20 cellular contexts compared by ENCODE assay signal in the genomic region with DNA sequence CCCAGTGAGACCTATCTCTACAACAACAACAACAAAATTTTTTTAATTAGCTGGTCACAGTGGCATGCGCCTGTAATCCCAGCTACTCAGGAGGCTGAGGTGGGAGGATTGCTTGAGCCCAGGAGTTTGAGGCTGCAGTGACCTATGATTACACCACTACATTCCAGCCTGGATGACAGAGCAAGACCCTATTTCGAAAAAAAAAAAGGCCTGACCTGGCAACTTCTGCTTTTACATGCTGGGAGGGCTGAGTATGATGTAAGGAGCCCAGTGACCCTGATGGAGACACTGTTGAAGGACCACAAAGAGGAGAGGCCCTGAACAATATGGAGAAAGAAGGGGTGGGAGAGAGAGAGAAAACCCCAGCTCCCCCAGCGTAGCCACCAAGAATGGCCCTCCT.
"Had no signal": no experiment of that assay in that cellular context is flagged by ENCODE, and none has a peak within 500 bp of the region (broad histone marks: within the 10 kb centered on the region; RNA-seq: fewer than 3 reads in every experiment).

No MANE protein-coding gene starts in this region.

- H3K27me3 Mint-ChIP-seq: activated naive CD4-positive, alpha-beta T cell treated with anti-CD3 and anti-CD28 coated beads, Interleukin-2, amount 50 U/mL, for 24 hours; stimulated activated naive CD8-positive, alpha-beta T cell treated with anti-CD3 and anti-CD28 coated beads, Interleukin-15, Interleukin-2, amounts not matched to agents 100 ng/mL and 50 ng/mL, for 24 hours had no signal

- H3K9me3 ChIP-seq: esophagus muscularis mucosa, gastroesophageal sphincter, heart left ventricle, mucosa of descending colon, prostate gland, right atrium auricular region, suprapubic skin, transverse colon, vagina had no signal

- H3K9me3 Mint-ChIP-seq: activated naive CD4-positive, alpha-beta T cell treated with anti-CD3 and anti-CD28 coated beads, Interleukin-2, amount 50 U/mL, for 24 hours; naive B cell; stimulated activated naive CD8-positive, alpha-beta T cell treated with anti-CD3 and anti-CD28 coated beads, Interleukin-15, Interleukin-2, amounts not matched to agents 100 ng/mL and 50 ng/mL, for 24 hours had no signal

- H3K4me3 Mint-ChIP-seq: activated naive CD4-positive, alpha-beta T cell treated with anti-CD3 and anti-CD28 coated beads, Interleukin-2, amount 50 U/mL, for 24 hours; naive B cell; stimulated activated naive CD8-positive, alpha-beta T cell treated with anti-CD3 and anti-CD28 coated beads, Interleukin-15, Interleukin-2, amounts not matched to agents 100 ng/mL and 50 ng/mL, for 24 hours had no signal

- H3K4me1 Mint-ChIP-seq: activated naive CD4-positive, alpha-beta T cell treated with anti-CD3 and anti-CD28 coated beads, Interleukin-2, amount 50 U/mL, for 24 hours had no signal

- ATAC-seq: gastroesophageal sphincter, heart left ventricle, mucosa of descending colon had no signal

- DNase-seq: activated CD4-positive, alpha-beta T cell treated with anti-CD3 and anti-CD28 coated beads for 1 hour; activated CD4-positive, alpha-beta T cell treated with anti-CD3 and anti-CD28 coated beads, Interleukin-2, amount 50 U/mL, for 48 hours; activated gamma-delta T cell; cerebellar nuclear complex; cortex of kidney; heart left ventricle; mesenchymal stem cell; mucosa of descending colon; naive B cell; T1000; transverse colon; WERI-Rb-1 had no signal

- H3K4me1 ChIP-seq: esophagus muscularis mucosa, gastroesophageal sphincter, heart left ventricle, prostate gland, right atrium auricular region, transverse colon, vagina had no signal

- H3K27ac Mint-ChIP-seq: activated naive CD4-positive, alpha-beta T cell treated with anti-CD3 and anti-CD28 coated beads, Interleukin-2, amount 50 U/mL, for 24 hours; naive B cell; stimulated activated naive CD8-positive, alpha-beta T cell treated with anti-CD3 and anti-CD28 coated beads, Interleukin-15, Interleukin-2, amounts not matched to agents 100 ng/mL and 50 ng/mL, for 24 hours had no signal

- H3K27me3 ChIP-seq: esophagus muscularis mucosa, gastroesophageal sphincter, heart left ventricle, right atrium auricular region, transverse colon, vagina had no signal

- H3K27ac ChIP-seq: esophagus muscularis mucosa, gastroesophageal sphincter, heart left ventricle, prostate gland, right atrium auricular region, suprapubic skin, transverse colon, vagina, WERI-Rb-1 had no signal

- H3K36me3 ChIP-seq: esophagus muscularis mucosa, gastroesophageal sphincter, heart left ventricle, prostate gland, right atrium auricular region, suprapubic skin, transverse colon, vagina, WERI-Rb-1 had no signal

- H3K36me3 Mint-ChIP-seq: activated naive CD4-positive, alpha-beta T cell treated with anti-CD3 and anti-CD28 coated beads, Interleukin-2, amount 50 U/mL, for 24 hours; naive B cell had no signal

- H3K4me3 ChIP-seq: esophagus muscularis mucosa, gastroesophageal sphincter, heart left ventricle, mucosa of descending colon, prostate gland, right atrium auricular region, suprapubic skin, transverse colon, vagina had no signal
